8 cellular contexts compared by ENCODE assay signal in genomic region chr1:150764617-150765090, GRCh38. TPM values are rescaled to one million over a fixed set of nuclear protein-coding genes. Genes with fewer than 3 reads are reported as not detected.
DNase-seq lines count a peak whose midpoint lies in the region; TF ChIP-seq lines count a peak whose summit lies in the region.

No MANE protein-coding gene starts in this region.

- no peaks in the 10 kb centered on the region for H3K36me3 ChIP-seq in tibial nerve

- no peak for DNase-seq in activated naive CD4-positive, alpha-beta T cell treated with anti-CD3 and anti-CD28 coated beads for 36 hours
- no peak for DNase-seq in activated naive CD4-positive, alpha-beta T cell (lab: John Stamatoyannopoulos, UW)
- DNase-seq in immature natural killer cell (peak in 2 of 3 donors; percentile 11 to 28), tibial nerve (ENCODE audit: low spot score in 2 of 2) (no peak), NCI-H2107 treated with DMSO at 0.1 percent for 48 hours (lab: John Stamatoyannopoulos, UW; ENCODE audit: unreplicated experiment) (no peak), ecto neural progenitor cell (ENCODE audit: low spot score) (no peak)
- DNase-seq in activated CD4-positive, alpha-beta T cell treated with anti-CD3 and anti-CD28 coated beads for 4 hours: no peak

- H3K9me3 ChIP-seq in tibial nerve: peaks cover 0 to 5% (median 0%) of the 10 kb centered on the region in 4 donors

- CTCF ChIA-PET in activated naive CD4-positive, alpha-beta T cell treated with anti-CD3 and anti-CD28 coated beads for 36 hours (lab: Charles Lee): interaction anchor here (0.6 to 1.6 kb wide), 3 partner anchors 9 to 185 kb away, joined by 3 to 4 read pairs (median 4); partner anchors contain the start of gene MCL1

- no peak for TF ChIP-seq EP300 in tibial nerve (IDR thresholded peaks at IDR 0.05)

- 40 to 44% methylated on average over 2 of the region's 2 CpGs for WGBS in tibial nerve, 2 donors

- no peak for TF ChIP-seq CTCF in WI38 (IDR thresholded peaks at IDR 0.05; ENCODE audit: low read depth, low read length)
- no peak for TF ChIP-seq CTCF in tibial nerve (IDR thresholded peaks at IDR 0.05)

- peaks cover 0 to 18% (median 4%) of the 10 kb centered on the region in 4 donors for H3K4me1 ChIP-seq in tibial nerve

- peaks cover 14% of the 10 kb centered on the region for H3K36me3 Mint-ChIP-seq in activated naive CD4-positive, alpha-beta T cell treated with anti-CD3 and anti-CD28 coated beads for 36 hours (ENCODE audit: low read depth)
- H3K36me3 Mint-ChIP-seq in immature natural killer cell: peaks cover 8 to 12% (median 10%) of the 10 kb centered on the region in 3 donors

- no peaks in the 10 kb centered on the region for H3K27me3 Mint-ChIP-seq in activated naive CD4-positive, alpha-beta T cell treated with anti-CD3 and anti-CD28 coated beads for 36 hours (ENCODE audit: low read depth)
- peaks cover 0 to 3% (median 1%) of the 10 kb centered on the region in 3 donors for H3K27me3 Mint-ChIP-seq in immature natural killer cell (ENCODE audit: low read depth in 3 of 3)

- H3K4me3 Mint-ChIP-seq in activated naive CD4-positive, alpha-beta T cell treated with anti-CD3 and anti-CD28 coated beads for 36 hours: peak overlapping the region; percentile 90
- peak overlapping the region; percentile 90 to 99 (median 92) for H3K4me3 Mint-ChIP-seq in immature natural killer cell

- H3K4me3 ChIP-seq in WI38 (ENCODE audit: low read depth, low read length) (peak overlapping the region; percentile 38; the same call in 1 of the 2 replicates), tibial nerve (peak overlapping the region in 2 of 4 donors; percentile 44 to 47)

- H3K9me3 Mint-ChIP-seq in activated naive CD4-positive, alpha-beta T cell treated with anti-CD3 and anti-CD28 coated beads for 36 hours: no peaks in the 10 kb centered on the region
- no peaks in the 10 kb centered on the region for H3K9me3 Mint-ChIP-seq in immature natural killer cell

- no peak for TF ChIP-seq POLR2A in tibial nerve (IDR thresholded peaks at IDR 0.05)

- intact Hi-C loops in activated naive CD4-positive, alpha-beta T cell treated with anti-CD3 and anti-CD28 coated beads for 36 hours (cut with micrococcal nuclease): loop anchor here (1.0 to 10.0 kb wide), 9 partner anchors 67 to 242 kb away; partner anchors contain the start of genes ARNT, GOLPH3L, MINDY1 and SETDB1

- peak overlapping the region in 3 of 4 donors; percentile 77 to 79 (median 79) for H3K27ac ChIP-seq in tibial nerve

- H3K4me1 Mint-ChIP-seq in activated naive CD4-positive, alpha-beta T cell treated with anti-CD3 and anti-CD28 coated beads for 36 hours (ENCODE audit: low read depth): peaks cover 51% of the 10 kb centered on the region
- peaks cover 39 to 62% of the 10 kb centered on the region in 2 donors for H3K4me1 Mint-ChIP-seq in immature natural killer cell

- H3K27me3 ChIP-seq in tibial nerve: no peaks in the 10 kb centered on the region

- H3K27ac Mint-ChIP-seq in activated naive CD4-positive, alpha-beta T cell treated with anti-CD3 and anti-CD28 coated beads for 36 hours: peak overlapping the region; percentile 94
- H3K27ac Mint-ChIP-seq in immature natural killer cell: peak overlapping the region; percentile 90 to 97 (median 94)

RNA-seq across cellular contexts. Expression of gene CTSS, which starts 0.9 kb away (rescaled TPM):
- total RNA-seq in activated naive CD4-positive, alpha-beta T cell treated with anti-CD3 and anti-CD28 coated beads for 36 hours: 10 to 100 TPM; 37.0 to 37.7 TPM
- polyA plus RNA-seq in immature natural killer cell: 100 to 1,000 TPM; 162 to 235 (median 177) TPM
- 10 to 100 TPM; 29.7 to 57.7 (median 41.3) TPM for total RNA-seq in tibial nerve

RNA-seq across cellular contexts. Expression of gene CTSK, which starts 43.4 kb away (rescaled TPM):
- under 1 TPM; 0.84 to 0.95 TPM for total RNA-seq in activated naive CD4-positive, alpha-beta T cell treated with anti-CD3 and anti-CD28 coated beads for 36 hours
- polyA plus RNA-seq in immature natural killer cell: 1 to 10 TPM in 1 of 3 donors, not detected in 2; 1.1 TPM
- 10 to 100 TPM; 42.0 to 87.9 (median 45.5) TPM for total RNA-seq in tibial nerve

RNA-seq across cellular contexts. Expression of gene HORMAD1, which starts 44.0 kb away (rescaled TPM):
- total RNA-seq in activated naive CD4-positive, alpha-beta T cell treated with anti-CD3 and anti-CD28 coated beads for 36 hours: not detected
- polyA plus RNA-seq in immature natural killer cell: not detected
- total RNA-seq in tibial nerve: 1 to 10 TPM in 3 of 4 donors, under 1 TPM in 1; 0.39 to 8.7 (median 2.5) TPM

Comparison
In these comparisons a context has a peak if more than half of its experiments do, and no peak if none do; other contexts are left out.
1. DNase-seq: peak in immature natural killer cell (2 of 3); none in activated naive CD4-positive, alpha-beta T cell treated with anti-CD3 and anti-CD28 coated beads for 36 hours (single experiment), activated naive CD4-positive, alpha-beta T cell (0 of 4), tibial nerve (0 of 2), NCI-H2107 treated with DMSO at 0.1 percent for 48 hours (single experiment), activated CD4-positive, alpha-beta T cell treated with anti-CD3 and anti-CD28 coated beads for 4 hours (0 of 2) and ecto neural progenitor cell (single experiment).
2. RNA of gene CTSK, which starts 43.4 kb away (total RNA-seq): 42.0 to 87.9 TPM in tibial nerve; 0.84 to 0.95 TPM in activated naive CD4-positive, alpha-beta T cell treated with anti-CD3 and anti-CD28 coated beads for 36 hours; every median in the first group is over 10 times any median in the second.